In the genomic region with DNA sequence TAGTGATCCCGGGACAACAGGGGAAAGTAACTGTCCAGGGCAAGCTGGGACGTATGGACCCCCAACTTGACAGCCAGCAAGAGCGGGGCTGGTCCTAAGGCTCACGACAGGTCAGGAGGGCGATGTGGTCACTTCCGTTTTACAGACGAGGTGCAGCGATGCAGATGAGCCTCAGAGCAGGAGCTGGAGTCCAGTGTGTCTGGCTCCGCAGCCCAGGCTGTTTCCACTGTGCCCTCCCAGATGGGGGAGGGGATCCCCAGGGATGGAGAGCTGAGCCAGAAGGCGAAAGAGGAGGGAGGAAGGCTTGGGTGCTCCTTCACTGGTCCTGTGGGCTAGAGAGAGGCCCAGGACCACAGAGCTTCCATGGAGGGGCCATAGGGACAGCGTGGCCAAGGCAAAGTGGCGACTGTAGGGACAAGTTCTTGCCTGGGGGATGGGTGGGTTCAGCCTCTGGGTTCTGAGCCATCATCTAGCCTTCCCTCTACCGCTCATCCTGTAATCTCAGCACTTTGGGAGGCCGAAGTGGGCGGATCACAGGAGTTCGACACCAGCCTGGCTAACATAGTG, we compare ENCODE assay signal across 16 cellular contexts. TPM values are rescaled to one million over a fixed set of nuclear protein-coding genes. Genes with fewer than 3 reads are reported as not detected.
A peak's percentile ranks its signal among the peaks of the same experiment; 100 is the strongest.
DNase-seq lines count a peak whose midpoint lies in the region; ATAC-seq and TF ChIP-seq lines count a peak whose summit lies in the region.
"Had no signal": no experiment of that assay in that cellular context is flagged by ENCODE, and none has a peak within 500 bp of the region (broad histone marks: within the 10 kb centered on the region; RNA-seq: fewer than 3 reads in every experiment).

No MANE protein-coding gene starts in this region.

- H3K36me3 ChIP-seq in esophagus muscularis mucosa (peaks cover 6 to 65% (median 38%) of the 10 kb centered on the region in 4 donors), transverse colon (peaks cover 0 to 4% (median 0%) of the 10 kb centered on the region in 4 donors)

- H3K9me3 ChIP-seq in esophagus muscularis mucosa, result no peaks in the 10 kb centered on the region
- no peaks in the 10 kb centered on the region for H3K9me3 ChIP-seq in transverse colon
- H3K9me3 ChIP-seq: left lung, Peyer's patch had no signal

- H3K27me3 ChIP-seq in esophagus muscularis mucosa (no peaks in the 10 kb centered on the region), transverse colon (no peaks in the 10 kb centered on the region)
- H3K27me3 ChIP-seq: Peyer's patch had no signal

- no peaks in the 10 kb centered on the region for H3K9me3 Mint-ChIP-seq in neural crest cell
- H3K9me3 Mint-ChIP-seq: stimulated activated naive CD8-positive, alpha-beta T cell treated with anti-CD3 and anti-CD28 coated beads, Interleukin-15, amount 100 ng/mL, for 72 hours; T-cell had no signal

- peak overlapping the region; percentile 23 to 95 (median 68) for H3K27ac ChIP-seq in esophagus muscularis mucosa (replicated peaks in 1 of 4)
- H3K27ac ChIP-seq in transverse colon, result peak overlapping the region in 3 of 4 donors; percentile 10 to 96 (median 49)

- in situ Hi-C loops in transverse colon (cut with MboI; ENCODE audit: low pct_ligation_motif_present in 1 of 4, low pct_unique_long_range_greater_than_20kb in 1 of 4, low sequenced_read_pairs in 3 of 4), result no loop called here

- 72% methylated on average over 15 of the region's 16 CpGs for WGBS in esophagus muscularis mucosa
- WGBS in transverse colon (ENCODE audit: low coverage in 1 of 2), 2 donors, result 74 to 77% methylated on average over 3 to 16 of the region's 16 CpGs

- H3K4me1 ChIP-seq in esophagus muscularis mucosa (peaks cover 71 to 91% (median 85%) of the 10 kb centered on the region in 4 donors), transverse colon (peaks cover 52 to 67% (median 58%) of the 10 kb centered on the region in 4 donors)

- TF ChIP-seq CTCF in WI38 (IDR thresholded peaks at IDR 0.05; ENCODE audit: low read depth, low read length) (no peak), esophagus muscularis mucosa (IDR thresholded peaks at IDR 0.05) (no peak), neural crest cell (conservative IDR thresholded peaks at IDR 0.05) (no peak), transverse colon (IDR thresholded peaks at IDR 0.05) (no peak)

- peaks cover 50% of the 10 kb centered on the region for H3K4me1 Mint-ChIP-seq in neural crest cell

- DNase-seq in esophagus muscularis mucosa (ENCODE audit: extremely low spot score) (no peak), neural crest cell (ENCODE audit: low read depth, low spot score) (no peak), transverse colon (no peak), NCI-H2107 treated with DMSO at 0.1 percent for 48 hours (lab: John Stamatoyannopoulos, UW; ENCODE audit: unreplicated experiment) (no peak), RPMI8226 (no peak)
- DNase-seq: activated naive CD4-positive, alpha-beta T cell treated with anti-CD3 and anti-CD28 coated beads, Interleukin-2, amount 50 U/mL, for 16 hours; central memory CD4-positive, alpha-beta T cell; DMS79 treated with DMSO at 0.1 percent for 48 hours; left lung; NCI-H1694 treated with DMSO at 0.1 percent for 48 hours; Peyer's patch; stimulated activated naive CD8-positive, alpha-beta T cell treated with anti-CD3 and anti-CD28 coated beads, Interleukin-15, amount 100 ng/mL, for 72 hours; T-cell had no signal

- H3K4me3 Mint-ChIP-seq in neural crest cell, result peak overlapping the region; percentile 50
- H3K4me3 Mint-ChIP-seq: stimulated activated naive CD8-positive, alpha-beta T cell treated with anti-CD3 and anti-CD28 coated beads, Interleukin-15, amount 100 ng/mL, for 72 hours; T-cell had no signal

- intact Hi-C loops in esophagus muscularis mucosa (cut with DNase I), result no loop called here
- intact Hi-C loops in transverse colon (cut with DNase I; ENCODE audit: low total_unique reads), result no loop called here

- TF ChIP-seq EP300 in esophagus muscularis mucosa (IDR thresholded peaks at IDR 0.05), result no peak
- TF ChIP-seq EP300 in transverse colon (IDR thresholded peaks at IDR 0.05; ENCODE audit: low read depth), result no peak

- H3K27me3 Mint-ChIP-seq in neural crest cell (ENCODE audit: low read depth), result no peaks in the 10 kb centered on the region
- H3K27me3 Mint-ChIP-seq: stimulated activated naive CD8-positive, alpha-beta T cell treated with anti-CD3 and anti-CD28 coated beads, Interleukin-15, amount 100 ng/mL, for 72 hours; T-cell had no signal

- peak overlapping the region; percentile 9; the same call in 1 of the 2 replicates for H3K4me3 ChIP-seq in WI38 (ENCODE audit: low read depth, low read length)
- H3K4me3 ChIP-seq in esophagus muscularis mucosa, result peak overlapping the region; percentile 5 to 89 (median 48)
- no peak overlapping the region for H3K4me3 ChIP-seq in transverse colon

- H3K27ac Mint-ChIP-seq in neural crest cell (ENCODE audit: unreplicated experiment), result no peak overlapping the region
- H3K27ac Mint-ChIP-seq: T-cell had no signal

- peaks cover 3% of the 10 kb centered on the region for H3K36me3 Mint-ChIP-seq in neural crest cell (ENCODE audit: low read depth)
- H3K36me3 Mint-ChIP-seq: T-cell had no signal

- ATAC-seq in GM21619 (IDR thresholded peaks at IDR 0.05; ENCODE audit: unreplicated experiment), result no peak
- ATAC-seq: activated CD4-positive, CD25-positive, alpha-beta regulatory T cell treated with anti-CD3 and anti-CD28 coated beads, Interleukin-2, amount 50 U/mL, for 24 hours; left lung; stimulated activated naive CD8-positive, alpha-beta T cell treated with anti-CD3 and anti-CD28 coated beads, Interleukin-15, amount 100 ng/mL, for 72 hours; T-cell had no signal

- TF ChIP-seq POLR2A in esophagus muscularis mucosa (IDR thresholded peaks at IDR 0.05; ENCODE audit: low read depth) (no peak), transverse colon (IDR thresholded peaks at IDR 0.05) (no peak)

RNA-seq across cellular contexts. Expression of a gene that starts 5.7 kb away (rescaled TPM):
- total RNA-seq in esophagus muscularis mucosa (10 to 100 TPM; 27.8 to 47.6 (median 40.1) TPM), neural crest cell (22.2 and 23.4 TPM in 2 replicates), transverse colon (10 to 100 TPM; 26.5 to 52.0 (median 36.5) TPM)

RNA-seq across cellular contexts. Expression of a gene that starts 13.4 kb away (rescaled TPM):
- total RNA-seq in esophagus muscularis mucosa (10 to 100 TPM; 49.0 to 83.5 (median 62.1) TPM), neural crest cell (79.4 and 84.3 TPM in 2 replicates), transverse colon (100 to 1,000 TPM in 2 of 4 donors, 10 to 100 TPM in 2; 37.2 to 131 (median 108) TPM)

RNA-seq across cellular contexts. Expression of a gene that starts 27.9 kb away (rescaled TPM):
- total RNA-seq in esophagus muscularis mucosa, result 10 to 100 TPM; 16.6 to 23.4 (median 18.8) TPM
- total RNA-seq in neural crest cell, result 20.9 and 21.3 TPM in 2 replicates
- total RNA-seq in transverse colon, result 10 to 100 TPM in 3 of 4 donors, 1 to 10 TPM in 1; 9.4 to 29.5 (median 23.2) TPM

RNA-seq across cellular contexts. Expression of a gene that starts 59.2 kb away (rescaled TPM):
- total RNA-seq in esophagus muscularis mucosa (100 to 1,000 TPM; 133 to 386 (median 182) TPM), neural crest cell (5.3 and 5.4 TPM in 2 replicates), transverse colon (10 to 100 TPM; 11.2 to 60.9 (median 31.3) TPM)

Comparison
In these comparisons a context has a peak if more than half of its experiments do, and no peak if none do; other contexts are left out.
1. H3K4me3 ChIP-seq: peak in WI38 (single experiment) and esophagus muscularis mucosa (4 of 4); none in transverse colon (0 of 4).